ENCODE assay signal across 19 cellular contexts in the genomic region with DNA sequence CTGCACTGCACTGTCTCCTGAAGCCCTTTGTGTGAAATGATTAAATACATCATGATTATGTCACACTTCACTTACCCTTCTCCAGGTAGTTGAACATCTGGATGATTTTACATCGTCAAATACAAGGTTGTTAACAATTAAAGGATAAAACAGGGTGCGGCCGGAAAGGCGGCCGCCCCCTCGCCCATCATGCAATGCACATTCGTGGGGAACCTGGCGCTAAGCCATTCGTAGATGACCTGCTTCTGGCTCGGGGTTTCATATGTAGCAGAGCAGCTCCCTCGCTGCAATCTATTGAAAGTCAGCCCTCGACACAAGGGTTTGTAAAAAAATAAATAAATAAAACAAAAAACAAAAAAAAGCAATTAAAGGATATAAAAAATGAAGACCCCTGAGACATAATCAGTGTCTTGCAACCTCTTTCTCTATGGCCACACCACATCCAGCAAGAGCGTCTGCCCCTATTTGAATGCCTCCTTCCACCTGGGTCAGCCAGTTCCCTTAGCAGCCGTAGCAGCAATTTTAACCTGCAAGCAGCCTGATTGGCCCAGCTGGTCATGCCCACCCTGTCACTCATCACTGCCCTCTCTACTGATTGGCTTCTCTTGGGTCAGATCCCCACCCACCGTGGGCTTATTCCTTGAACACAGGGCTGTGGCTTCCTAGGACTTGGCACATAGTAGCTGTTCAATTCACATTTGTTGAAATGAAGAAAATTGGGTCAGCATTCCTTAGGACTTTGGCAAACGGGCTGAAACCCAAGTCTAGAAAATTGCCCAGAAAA.
DNase-seq lines count a peak whose midpoint lies in the region; ATAC-seq, FAIRE-seq and TF ChIP-seq lines count a peak whose summit lies in the region.
"Had no signal": no experiment of that assay in that cellular context is flagged by ENCODE, and none has a peak within 500 bp of the region (broad histone marks: within the 10 kb centered on the region; RNA-seq: fewer than 3 reads in every experiment).

No MANE protein-coding gene starts in this region.

- no peaks in the 10 kb centered on the region for H3K79me1 ChIP-seq in trophoblast cell (ENCODE audit: low read length)

- no peak overlapping the region for H3K27ac ChIP-seq in HCT116 (ENCODE audit: low read depth, low read length)
- H3K27ac ChIP-seq in pancreas, result no peak overlapping the region
- no peak overlapping the region for H3K27ac ChIP-seq in trophoblast cell (ENCODE audit: low read depth, low read length)
- H3K27ac ChIP-seq: BLaER1 had no signal

- CTCF ChIA-PET in HCT116 (lab: Charles Lee), result no interaction called here

- intact Hi-C loops in HCT116 (cut with micrococcal nuclease) (no loop called here), posterior vena cava (cut with DNase I) (no loop called here), pancreas (cut with DNase I) (no loop called here)

- TF ChIP-seq RAD21 in HCT116 (IDR thresholded peaks at IDR 0.05; ENCODE audit: low read depth), result no peak

- H3K9me3 ChIP-seq in HCT116 (ENCODE audit: control insufficient read depth in 1 of 2, insufficient read depth in 1 of 2, low read depth in 1 of 2, low read length in 2 of 2), result peaks cover 0 to 8% of the 10 kb centered on the region in 2 experiments; a peak in 1 of 4 replicates
- H3K9me3 ChIP-seq in adipocyte (ENCODE audit: control insufficient read depth, low read length), result peaks cover 90% of the 10 kb centered on the region
- no peaks in the 10 kb centered on the region for H3K9me3 ChIP-seq in pancreas
- H3K9me3 ChIP-seq in trophoblast cell (ENCODE audit: insufficient read depth, low read depth, low read length), result peaks cover 24% of the 10 kb centered on the region

- TF ChIP-seq CTCF in HCT116 (IDR thresholded peaks at IDR 0.05 in 2 of 3, conservative IDR thresholded peaks at IDR 0.05 in 1 of 3; ENCODE audit: borderline replicate concordance in 1 of 3, insufficient read depth in 1 of 3, low read depth in 2 of 3, low read length in 2 of 3) (no peak), pancreas (IDR thresholded peaks at IDR 0.05) (no peak)

- H2BK5ac ChIP-seq in trophoblast cell (ENCODE audit: low read depth, low read length, poor library complexity), result no peak overlapping the region

- ATAC-seq in HCT116 (no peak), pancreas (no peak)
- ATAC-seq: HepG2 had no signal

- no peaks in the 10 kb centered on the region for H3K36me3 ChIP-seq in HCT116 (ENCODE audit: control insufficient read depth in 1 of 2, insufficient read depth in 2 of 2, low read length in 2 of 2)
- no peaks in the 10 kb centered on the region for H3K36me3 ChIP-seq in adipocyte (ENCODE audit: control insufficient read depth, insufficient read depth, low read length, severe bottlenecking)
- no peaks in the 10 kb centered on the region for H3K36me3 ChIP-seq in pancreas
- H3K36me3 ChIP-seq in trophoblast cell (ENCODE audit: control insufficient read depth in 1 of 2, insufficient read depth in 2 of 2, low read length in 2 of 2), result no peaks in the 10 kb centered on the region
- H3K36me3 ChIP-seq: HAP-1 had no signal

- RAD21 ChIA-PET in HCT116 (lab: Charles Lee; ENCODE audit: low non-redundant PET in 1 of 2, low total read pairs in 2 of 2, uncharacterized antibody in 2 of 2, unreplicated experiment in 2 of 2), result no interaction called here

- no peak overlapping the region for H3K14ac ChIP-seq in trophoblast cell (ENCODE audit: low read length)

- no peak overlapping the region for H3K18ac ChIP-seq in trophoblast cell (ENCODE audit: low read length)

- H3K4ac ChIP-seq in trophoblast cell (ENCODE audit: low read depth, low read length), result no peak overlapping the region

- no peak overlapping the region for H3K23ac ChIP-seq in trophoblast cell (ENCODE audit: low read length)

- no peaks in the 10 kb centered on the region for H3K9me2 ChIP-seq in HCT116 (ENCODE audit: insufficient read depth)

- no TSS peak for BruUV-seq in HCT116 (replicated peaks; lab: Mats Ljungman, UMichigan)

- H2AK5ac ChIP-seq in trophoblast cell (ENCODE audit: low read length), result no peak overlapping the region

- H3K27me3 ChIP-seq in HCT116 (ENCODE audit: insufficient read depth, low read length), result no peaks in the 10 kb centered on the region; the same call in 1 of the 2 replicates
- no peaks in the 10 kb centered on the region for H3K27me3 ChIP-seq in adipocyte (replicated peaks; ENCODE audit: control insufficient read depth, insufficient read depth, low read length)
- H3K27me3 ChIP-seq in pancreas, result no peaks in the 10 kb centered on the region
- no peaks in the 10 kb centered on the region for H3K27me3 ChIP-seq in trophoblast cell (ENCODE audit: insufficient read depth, low read length)
- H3K27me3 ChIP-seq: BLaER1 had no signal

- H3K4me2 ChIP-seq in HCT116 (ENCODE audit: low read length), result no peak overlapping the region
- H3K4me2 ChIP-seq in trophoblast cell (ENCODE audit: low read length), result no peak overlapping the region
- H3K4me2 ChIP-seq: BLaER1 had no signal

- H3K9ac ChIP-seq in HCT116 (ENCODE audit: low read length) (no peak overlapping the region), adipocyte (ENCODE audit: low read length) (no peak overlapping the region), trophoblast cell (ENCODE audit: low read length) (no peak overlapping the region)
- H3K9ac ChIP-seq: BLaER1 had no signal

- FAIRE-seq in pancreas (lab: Jason Lieb, UNC), result no peak
- FAIRE-seq: GM12892, H1, HepG2, HTR-8/SVneo had no signal

- no peaks in the 10 kb centered on the region for H3K4me1 ChIP-seq in HCT116 (ENCODE audit: control insufficient read depth in 1 of 2, insufficient read depth in 2 of 2, low read length in 2 of 2)
- H3K4me1 ChIP-seq in adipocyte (ENCODE audit: control insufficient read depth, insufficient read depth, low read length), result no peaks in the 10 kb centered on the region
- H3K4me1 ChIP-seq in pancreas, result no peaks in the 10 kb centered on the region
- no peaks in the 10 kb centered on the region for H3K4me1 ChIP-seq in trophoblast cell (ENCODE audit: control insufficient read depth in 1 of 2, insufficient read depth in 2 of 2, low read length in 2 of 2)
- H3K4me1 ChIP-seq: Caco-2, HAP-1 had no signal

- POLR2A ChIA-PET in HCT116 (lab: Charles Lee), result no interaction called here

- H4K20me1 ChIP-seq in HCT116 (ENCODE audit: insufficient read depth), result no peaks in the 10 kb centered on the region

- 70 to 81% methylated on average over 16 of the region's 16 CpGs for WGBS in pancreas, 2 donors
- WGBS in trophoblast cell (ENCODE audit: extremely low coverage, insufficient coverage, insufficient read length), result no CpG with 5 or more reads among the region's 16 CpGs

- no peaks in the 10 kb centered on the region for H3K79me2 ChIP-seq in HCT116 (ENCODE audit: insufficient read depth, low read length)
- H3K79me2 ChIP-seq in trophoblast cell (ENCODE audit: control insufficient read depth, insufficient read depth, low read length, poor library complexity), result no peaks in the 10 kb centered on the region

- H4K91ac ChIP-seq in trophoblast cell (ENCODE audit: low read depth, low read length), result no peak overlapping the region

- H4K8ac ChIP-seq in trophoblast cell (ENCODE audit: low read depth, low read length), result no peak overlapping the region

- no peak overlapping the region for H4K12ac ChIP-seq in trophoblast cell (ENCODE audit: low read depth, low read length)

- H2BK120ac ChIP-seq in trophoblast cell (ENCODE audit: insufficient read depth, low read length, poor library complexity), result no peak overlapping the region

- no peak overlapping the region for H2AFZ ChIP-seq in HCT116 (ENCODE audit: low read depth, low read length, poor library complexity, severe bottlenecking)
- H2AFZ ChIP-seq in trophoblast cell (ENCODE audit: insufficient read depth, low read length, poor library complexity), result no peak overlapping the region

- no peak for TF ChIP-seq POLR2A in HCT116 (IDR thresholded peaks at IDR 0.05; ENCODE audit: borderline replicate concordance, extremely low read depth, insufficient read depth, insufficient read length)

- H2BK12ac ChIP-seq in trophoblast cell (ENCODE audit: low read length), result no peak overlapping the region

- H3K4me3 ChIP-seq in HCT116 (replicated peaks in 1 of 2; ENCODE audit: low read depth in 1 of 2, low read length in 2 of 2) (no peak overlapping the region), adipocyte (ENCODE audit: low read length) (peak overlapping the region; percentile 41), pancreas (no peak overlapping the region), trophoblast cell (ENCODE audit: low read depth, low read length) (no peak overlapping the region)
- H3K4me3 ChIP-seq: BLaER1, HAP-1 had no signal

- DNase-seq in NCI-H1694 treated with DMSO at 0.1 percent for 48 hours (lab: John Stamatoyannopoulos, UW) (peak; percentile 90), NCI-H1694 (lab: John Stamatoyannopoulos, UW) (no peak), HCT116 (ENCODE audit: low read depth, low spot score) (no peak), adipocyte (ENCODE audit: low read depth) (no peak), posterior vena cava (ENCODE audit: low spot score) (peak; percentile 38), pancreas (no peak), trophoblast cell (no peak)
- DNase-seq: 8988T; AML-193; Caco-2; CD8-positive, alpha-beta memory T cell; DND-41; GDM1 had no signal

TF ChIP-seq in HCT116, 20 proteins besides CTCF, POLR2A, EP300 and RAD21:
- TF ChIP-seq YY1 (IDR thresholded peaks at IDR 0.05; ENCODE audit: extremely low read depth, insufficient replicate concordance, low read depth, low read length), result no peak
- TF ChIP-seq, protein P1, sequence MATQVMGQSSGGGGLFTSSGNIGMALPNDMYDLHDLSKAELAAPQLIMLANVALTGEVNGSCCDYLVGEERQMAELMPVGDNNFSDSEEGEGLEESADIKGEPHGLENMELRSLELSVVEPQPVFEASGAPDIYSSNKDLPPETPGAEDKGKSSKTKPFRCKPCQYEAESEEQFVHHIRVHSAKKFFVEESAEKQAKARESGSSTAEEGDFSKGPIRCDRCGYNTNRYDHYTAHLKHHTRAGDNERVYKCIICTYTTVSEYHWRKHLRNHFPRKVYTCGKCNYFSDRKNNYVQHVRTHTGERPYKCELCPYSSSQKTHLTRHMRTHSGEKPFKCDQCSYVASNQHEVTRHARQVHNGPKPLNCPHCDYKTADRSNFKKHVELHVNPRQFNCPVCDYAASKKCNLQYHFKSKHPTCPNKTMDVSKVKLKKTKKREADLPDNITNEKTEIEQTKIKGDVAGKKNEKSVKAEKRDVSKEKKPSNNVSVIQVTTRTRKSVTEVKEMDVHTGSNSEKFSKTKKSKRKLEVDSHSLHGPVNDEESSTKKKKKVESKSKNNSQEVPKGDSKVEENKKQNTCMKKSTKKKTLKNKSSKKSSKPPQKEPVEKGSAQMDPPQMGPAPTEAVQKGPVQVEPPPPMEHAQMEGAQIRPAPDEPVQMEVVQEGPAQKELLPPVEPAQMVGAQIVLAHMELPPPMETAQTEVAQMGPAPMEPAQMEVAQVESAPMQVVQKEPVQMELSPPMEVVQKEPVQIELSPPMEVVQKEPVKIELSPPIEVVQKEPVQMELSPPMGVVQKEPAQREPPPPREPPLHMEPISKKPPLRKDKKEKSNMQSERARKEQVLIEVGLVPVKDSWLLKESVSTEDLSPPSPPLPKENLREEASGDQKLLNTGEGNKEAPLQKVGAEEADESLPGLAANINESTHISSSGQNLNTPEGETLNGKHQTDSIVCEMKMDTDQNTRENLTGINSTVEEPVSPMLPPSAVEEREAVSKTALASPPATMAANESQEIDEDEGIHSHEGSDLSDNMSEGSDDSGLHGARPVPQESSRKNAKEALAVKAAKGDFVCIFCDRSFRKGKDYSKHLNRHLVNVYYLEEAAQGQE (IDR thresholded peaks at IDR 0.05; ENCODE audit: low read depth), result 0 out of 2 replicates have a peak, but pooled peaks have one; percentile 1

Comparison
In these comparisons a context has a peak if more than half of its experiments do, and no peak if none do; other contexts are left out.
1. DNase-seq: peak in NCI-H1694 treated with DMSO at 0.1 percent for 48 hours (single experiment) and posterior vena cava (single experiment); none in NCI-H1694 (single experiment), HCT116 (single experiment), adipocyte (single experiment), pancreas (0 of 6) and trophoblast cell (0 of 2).